ENCODE assay signal across 28 cellular contexts in the genomic region with DNA sequence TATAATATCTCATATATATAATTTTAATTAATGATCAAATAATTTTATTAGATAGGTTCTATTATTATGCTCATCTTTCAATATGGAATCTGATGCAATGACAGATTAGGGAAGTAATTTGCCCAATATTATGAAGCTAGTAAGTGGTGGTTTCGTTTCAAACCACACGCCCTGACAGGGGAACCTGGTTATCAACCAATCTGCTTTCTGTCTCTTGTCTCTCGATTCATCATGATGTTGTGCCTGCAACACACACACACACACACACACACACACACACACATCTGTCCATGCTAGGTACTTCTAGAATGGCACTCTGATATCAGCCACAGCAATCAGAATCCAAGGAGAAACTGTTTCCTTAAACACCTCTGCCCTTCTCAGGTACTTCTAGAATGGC.
"Had no signal": no experiment of that assay in that cellular context is flagged by ENCODE, and none has a peak within 500 bp of the region (broad histone marks: within the 10 kb centered on the region; RNA-seq: fewer than 3 reads in every experiment).

No MANE protein-coding gene starts in this region.

- H3K4me1 ChIP-seq: adrenal gland, esophagus muscularis mucosa, foreskin keratinocyte, heart left ventricle, lower lobe of right lung, right lobe of liver had no signal

- H3K27ac ChIP-seq: adrenal gland, body of pancreas, esophagus muscularis mucosa, foreskin keratinocyte, heart left ventricle, lower lobe of right lung, neutrophil, right lobe of liver, thoracic aorta had no signal

- DNase-seq: activated CD4-positive, alpha-beta memory T cell treated with anti-CD3 and anti-CD28 coated beads for 36 hours; activated CD4-positive, alpha-beta T cell treated with anti-CD3 and anti-CD28 coated beads, Interleukin-2, amount 10 ng/mL, durations not matched to agents 24 days and 14 days; activated CD4-positive, CD25-positive, alpha-beta regulatory T cell treated with anti-CD3 and anti-CD28 coated beads, Interleukin-2, amount 50 U/mL, for 72 hours; activated CD8-positive, alpha-beta memory T cell treated with anti-CD3 and anti-CD28 coated beads, Interleukin-2, amount 50 U/mL, for 4 hours; activated effector memory CD4-positive, alpha-beta T cell treated with anti-CD3 and anti-CD28 coated beads, Interleukin-2, amount 50 U/mL, for 16 hours; activated naive CD4-positive, alpha-beta T cell treated with anti-CD3 and anti-CD28 coated beads for 36 hours; activated naive CD8-positive, alpha-beta T cell treated with anti-CD3 and anti-CD28 coated beads for 36 hours; activated T-cell treated with anti-CD3 and anti-CD28 coated beads, Interleukin-2, amount 50 U/mL, for 1 hour; adrenal gland; aorta; body of pancreas; dermis blood vessel endothelial cell; effector CD4-positive, alpha-beta T cell; foreskin keratinocyte; heart left ventricle; hypothalamus; immature natural killer cell; lower lobe of right lung; mesenchymal stem cell; naive thymus-derived CD8-positive, alpha-beta T cell; right lobe of liver; stimulated activated CD4-positive, alpha-beta T cell treated with anti-CD3 and anti-CD28 coated beads, Interleukin-2, amount 100 ng/mL, for 48 hours; T1000; trophoblast cell had no signal

- H3K9me3 ChIP-seq: adrenal gland, body of pancreas, esophagus muscularis mucosa, heart left ventricle, lower lobe of right lung, neutrophil, right lobe of liver, thoracic aorta had no signal

- H3K27me3 ChIP-seq: adrenal gland, body of pancreas, esophagus muscularis mucosa, foreskin keratinocyte, heart left ventricle, neutrophil, right lobe of liver had no signal

- ATAC-seq: body of pancreas; foreskin keratinocyte; heart left ventricle; left lobe of liver; lower lobe of right lung; naive thymus-derived CD8-positive, alpha-beta T cell; right lobe of liver had no signal

- H3K4me3 ChIP-seq: adrenal gland, body of pancreas, esophagus muscularis mucosa, heart left ventricle, lower lobe of right lung, right lobe of liver, thoracic aorta had no signal

- H3K36me3 ChIP-seq: adrenal gland, esophagus muscularis mucosa, heart left ventricle, lower lobe of right lung, neutrophil, right lobe of liver, thoracic aorta had no signal
